11 cellular contexts compared by ENCODE assay signal in the genomic region with DNA sequence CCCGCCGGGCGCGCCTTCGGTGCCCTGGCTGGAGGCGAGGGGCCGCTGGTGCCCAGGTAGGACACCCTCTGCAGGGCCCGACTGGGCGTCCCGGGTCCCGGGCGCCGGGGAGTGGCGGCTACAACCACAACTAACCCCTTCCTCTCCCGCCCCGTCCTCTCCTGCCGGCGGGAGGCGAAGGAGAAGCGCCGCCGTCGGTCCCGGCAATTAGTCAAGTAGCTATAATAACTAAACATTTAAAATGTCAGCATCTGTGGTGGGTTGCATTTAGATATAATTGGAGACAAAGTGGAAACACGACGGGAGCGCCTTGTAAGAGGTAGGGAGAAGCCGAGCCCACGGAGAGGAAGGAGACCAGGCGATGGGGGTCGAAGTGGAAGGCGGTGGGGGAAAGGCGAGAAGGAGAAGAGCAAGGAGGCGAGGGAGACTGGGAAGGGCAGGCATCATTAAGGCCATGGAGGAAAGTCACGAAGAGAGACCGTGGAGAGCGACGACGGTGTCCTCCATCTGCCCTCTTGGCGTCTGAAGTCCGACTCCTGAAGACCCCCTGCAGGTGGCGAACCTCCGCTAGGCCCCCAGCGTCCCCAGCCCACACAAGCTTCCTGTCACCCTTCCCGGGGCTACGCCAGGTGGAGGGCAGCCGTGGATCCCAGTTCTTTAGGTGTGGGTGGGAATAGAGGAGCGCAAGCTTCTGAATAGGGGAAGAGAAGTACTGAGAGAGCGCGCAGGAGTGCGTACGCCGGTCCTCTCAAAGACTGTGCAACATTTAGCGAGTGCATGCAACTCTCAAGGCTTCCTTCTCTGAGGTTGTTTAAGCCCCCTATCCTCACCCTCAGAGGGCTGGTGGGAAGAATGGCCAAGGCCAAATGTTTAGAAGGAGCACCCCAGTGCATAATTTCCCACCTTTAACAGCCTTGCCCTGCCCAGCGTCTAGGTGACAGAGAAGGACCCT. TPM values are rescaled to one million over a fixed set of nuclear protein-coding genes. Genes with fewer than 3 reads are reported as not detected.
A peak's percentile ranks its signal among the peaks of the same experiment; 100 is the strongest.
DNase-seq lines count a peak whose midpoint lies in the region; ATAC-seq and TF ChIP-seq lines count a peak whose summit lies in the region.
"Had no signal": no experiment of that assay in that cellular context is flagged by ENCODE, and none has a peak within 500 bp of the region (broad histone marks: within the 10 kb centered on the region; RNA-seq: fewer than 3 reads in every experiment).

No MANE protein-coding gene starts in this region.

- peaks cover 12% of the 10 kb centered on the region for H3K9me3 Mint-ChIP-seq in activated CD4-positive, alpha-beta T cell treated with anti-CD3 and anti-CD28 coated beads, Interleukin-2, amount 10 ng/mL, durations not matched to agents 24 days and 14 days
- no peaks in the 10 kb centered on the region for H3K9me3 Mint-ChIP-seq in activated CD8-positive, alpha-beta T cell treated with anti-CD3 and anti-CD28 coated beads, Interleukin-2, amount 10 ng/mL, durations not matched to agents 7 days and 5 days (ENCODE audit: insufficient read depth)

- no peaks in the 10 kb centered on the region for H3K36me3 ChIP-seq in iPS DF 6.9 (ENCODE audit: control insufficient read depth, insufficient read depth, low read length)
- H3K36me3 ChIP-seq in stomach: no peaks in the 10 kb centered on the region

- H3K4me1 ChIP-seq in iPS DF 6.9 (ENCODE audit: control insufficient read depth, insufficient read depth, low read length) (peaks cover 4% of the 10 kb centered on the region), stomach (peaks cover 22 to 40% (median 30%) of the 10 kb centered on the region in 4 donors)

- H3K27ac ChIP-seq in iPS DF 6.9 (ENCODE audit: low read length): no peak overlapping the region
- H3K27ac ChIP-seq in stomach: no peak overlapping the region

- peaks cover 27% of the 10 kb centered on the region for H3K4me1 Mint-ChIP-seq in activated CD4-positive, alpha-beta T cell treated with anti-CD3 and anti-CD28 coated beads, Interleukin-2, amount 10 ng/mL, durations not matched to agents 24 days and 14 days
- H3K4me1 Mint-ChIP-seq in activated CD8-positive, alpha-beta T cell treated with anti-CD3 and anti-CD28 coated beads, Interleukin-2, amount 10 ng/mL, durations not matched to agents 7 days and 5 days (ENCODE audit: low read depth): peaks cover 24% of the 10 kb centered on the region

- H3K36me3 Mint-ChIP-seq in activated CD4-positive, alpha-beta T cell treated with anti-CD3 and anti-CD28 coated beads, Interleukin-2, amount 10 ng/mL, durations not matched to agents 24 days and 14 days (ENCODE audit: low read depth): peaks cover 10% of the 10 kb centered on the region
- peaks cover 9% of the 10 kb centered on the region for H3K36me3 Mint-ChIP-seq in activated CD8-positive, alpha-beta T cell treated with anti-CD3 and anti-CD28 coated beads, Interleukin-2, amount 10 ng/mL, durations not matched to agents 7 days and 5 days (ENCODE audit: low read depth)

- H3K27me3 ChIP-seq in iPS DF 6.9 (ENCODE audit: control insufficient read depth, insufficient read depth, low read length) (peaks cover 39% of the 10 kb centered on the region), stomach (peaks cover 8 to 53% (median 32%) of the 10 kb centered on the region in 3 donors)

- H3K4me3 ChIP-seq in iPS DF 6.9 (ENCODE audit: low read length): peak overlapping the region; percentile 25; the same call in 1 of the 2 replicates
- peak overlapping the region; percentile 45 to 67 (median 54) for H3K4me3 ChIP-seq in stomach

- ATAC-seq in activated CD8-positive, alpha-beta T cell treated with anti-CD3 and anti-CD28 coated beads, Interleukin-2, amount 10 ng/mL, durations not matched to agents 7 days and 5 days: no peak

- TF ChIP-seq POLR2A in stomach (IDR thresholded peaks at IDR 0.05): no peak

- POLR2A ChIA-PET in activated CD8-positive, alpha-beta T cell treated with anti-CD3 and anti-CD28 coated beads, Interleukin-2, amount 10 ng/mL, durations not matched to agents 7 days and 5 days (lab: Charles Lee): interaction anchor here (0.6 kb wide), 1 partner anchor 466 kb away, joined by 3 read pairs; no protein-coding TSS in a partner anchor

- H3K27me3 Mint-ChIP-seq in activated CD4-positive, alpha-beta T cell treated with anti-CD3 and anti-CD28 coated beads, Interleukin-2, amount 10 ng/mL, durations not matched to agents 24 days and 14 days: peaks cover 69% of the 10 kb centered on the region
- peaks cover 62% of the 10 kb centered on the region for H3K27me3 Mint-ChIP-seq in activated CD8-positive, alpha-beta T cell treated with anti-CD3 and anti-CD28 coated beads, Interleukin-2, amount 10 ng/mL, durations not matched to agents 7 days and 5 days (ENCODE audit: low read depth)

- H3K4me3 Mint-ChIP-seq in activated CD4-positive, alpha-beta T cell treated with anti-CD3 and anti-CD28 coated beads, Interleukin-2, amount 10 ng/mL, durations not matched to agents 24 days and 14 days: peak overlapping the region; percentile 77
- H3K4me3 Mint-ChIP-seq in activated CD8-positive, alpha-beta T cell treated with anti-CD3 and anti-CD28 coated beads, Interleukin-2, amount 10 ng/mL, durations not matched to agents 7 days and 5 days: peak overlapping the region; percentile 52

- TF ChIP-seq CTCF in stomach (IDR thresholded peaks at IDR 0.05): no peak

- no peaks in the 10 kb centered on the region for H3K9me3 ChIP-seq in iPS DF 6.9 (ENCODE audit: control insufficient read depth, insufficient read depth, low read length)
- no peaks in the 10 kb centered on the region for H3K9me3 ChIP-seq in stomach

- CTCF ChIA-PET in activated CD8-positive, alpha-beta T cell treated with anti-CD3 and anti-CD28 coated beads, Interleukin-2, amount 10 ng/mL, durations not matched to agents 7 days and 5 days (lab: Charles Lee): interaction anchor here (0.9 to 5.5 kb wide), 3 partner anchors 25 to 305 kb away, joined by 3 to 15 read pairs (median 3); no protein-coding TSS in a partner anchor

- peak overlapping the region; percentile 52 for H3K27ac Mint-ChIP-seq in activated CD4-positive, alpha-beta T cell treated with anti-CD3 and anti-CD28 coated beads, Interleukin-2, amount 10 ng/mL, durations not matched to agents 24 days and 14 days
- H3K27ac Mint-ChIP-seq in activated CD8-positive, alpha-beta T cell treated with anti-CD3 and anti-CD28 coated beads, Interleukin-2, amount 10 ng/mL, durations not matched to agents 7 days and 5 days: no peak overlapping the region
- H3K27ac Mint-ChIP-seq: B cell had no signal

- intact Hi-C loops in activated CD4-positive, alpha-beta T cell treated with anti-CD3 and anti-CD28 coated beads, Interleukin-2, amount 10 ng/mL, durations not matched to agents 24 days and 14 days (cut with micrococcal nuclease): no loop called here
- intact Hi-C loops in stomach (cut with DNase I; ENCODE audit: low total_unique reads): no loop called here

- no peak for DNase-seq in activated CD4-positive, alpha-beta T cell treated with anti-CD3 and anti-CD28 coated beads, Interleukin-2, amount 10 ng/mL, durations not matched to agents 24 days and 14 days
- DNase-seq in activated CD4-positive, alpha-beta T cell treated with anti-CD3 and anti-CD28 coated beads for 4 hours: no peak
- DNase-seq in activated CD8-positive, alpha-beta T cell treated with anti-CD3 and anti-CD28 coated beads, Interleukin-2, amount 10 ng/mL, durations not matched to agents 7 days and 5 days: no peak
- DNase-seq in iPS DF 6.9 (ENCODE audit: low read depth, low spot score): no peak
- no peak for DNase-seq in stomach
- no peak for DNase-seq in ureter (ENCODE audit: low spot score)
- no peak for DNase-seq in DMS53 (lab: John Stamatoyannopoulos, UW)
- no peak for DNase-seq in stimulated activated CD4-positive, alpha-beta T cell treated with anti-CD3 and anti-CD28 coated beads, Interleukin-1b, Interleukin-23, amount 100 ng/mL, for 48 hours
- DNase-seq: NCI-H1436 treated with DMSO at 0.1 percent for 48 hours, T-helper 9 cell had no signal

- no peak for TF ChIP-seq EP300 in stomach (IDR thresholded peaks at IDR 0.05)

- WGBS in iPS DF 6.9 (ENCODE audit: insufficient coverage, insufficient read length): no CpG with 5 or more reads among the region's 55 CpGs
- 5 to 8% (median 6%) methylated on average over 46 to 55 of the region's 55 CpGs for WGBS in stomach, 5 donors

RNA-seq across cellular contexts. Expression of gene CNIH3, which starts 1.6 kb away (rescaled TPM):
- 1.1 TPM in 2 replicates for total RNA-seq in activated CD4-positive, alpha-beta T cell treated with anti-CD3 and anti-CD28 coated beads, Interleukin-2, amount 10 ng/mL, durations not matched to agents 24 days and 14 days
- 1 to 10 TPM; 1.5 to 2.5 TPM for total RNA-seq in activated CD8-positive, alpha-beta T cell treated with anti-CD3 and anti-CD28 coated beads, Interleukin-2, amount 10 ng/mL, durations not matched to agents 7 days and 5 days
- 10 to 100 TPM in 1 of 5 donors, 1 to 10 TPM in 2, under 1 TPM in 1, not detected in 1; 0.45 to 18.7 (median 5.9) TPM for total RNA-seq in stomach
- 1 to 10 TPM; 1.4 to 3.1 (median 1.4) TPM for polyA plus RNA-seq in stomach
- 5.3 TPM for total RNA-seq in ureter
